In the genomic region with DNA sequence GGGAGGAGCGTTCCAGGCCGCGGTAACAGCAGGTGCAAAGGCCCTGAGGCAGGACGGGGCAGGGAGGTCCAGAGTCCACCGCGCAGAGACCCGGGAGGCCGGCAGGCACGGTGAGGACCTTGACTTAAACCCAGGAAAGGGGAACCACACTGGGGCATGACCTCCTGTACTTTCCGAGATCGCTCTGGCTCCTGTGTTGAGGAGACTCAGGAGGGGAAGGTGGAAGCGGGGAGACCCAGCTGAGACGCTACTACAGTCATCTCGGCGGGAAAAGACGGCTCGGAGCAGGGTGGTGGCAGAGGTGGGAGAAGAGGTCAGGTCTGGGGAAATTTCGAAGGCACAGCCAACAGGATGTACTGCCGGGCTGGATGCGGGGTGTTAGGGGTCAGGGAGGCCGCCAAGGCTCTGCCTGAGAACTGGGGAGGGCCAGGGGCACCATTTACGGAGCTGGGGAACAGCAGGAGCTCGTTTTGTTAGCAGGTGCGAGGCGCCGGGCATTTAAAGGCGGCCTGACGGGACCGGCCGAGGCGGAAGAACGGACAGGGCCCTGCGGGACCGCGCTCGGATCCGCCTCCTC, we compare ENCODE assay signal across 8 cellular contexts. TPM values are rescaled to one million over a fixed set of nuclear protein-coding genes. Genes with fewer than 3 reads are reported as not detected.
DNase-seq lines count a peak whose midpoint lies in the region; TF ChIP-seq lines count a peak whose summit lies in the region.

No MANE protein-coding gene starts in this region.

- H3K9ac ChIP-seq in Loucy (ENCODE audit: low read depth, low read length, poor library complexity, severe bottlenecking), result peak overlapping the region; percentile 100
- peak overlapping the region; percentile 80 to 88 for H3K9ac ChIP-seq in duodenal mucosa (ENCODE audit: low read depth in 1 of 2, low read length in 2 of 2)
- peak overlapping the region; percentile 94 for H3K9ac ChIP-seq in neural cell (ENCODE audit: low read length)

- H3K9me2 ChIP-seq in Loucy (replicated peaks; ENCODE audit: low read depth, low read length) (no peaks in the 10 kb centered on the region), neural cell (ENCODE audit: insufficient read depth, low read length) (no peaks in the 10 kb centered on the region)

- H3K4me2 ChIP-seq in Loucy (ENCODE audit: low read depth, low read length, poor library complexity, severe bottlenecking) (peak overlapping the region; percentile 99), neural cell (ENCODE audit: low read length) (peak overlapping the region; percentile 71)

- H3F3A ChIP-seq in Loucy (ENCODE audit: low read depth), result no peaks in the 10 kb centered on the region
- H3F3A ChIP-seq in neural cell (ENCODE audit: insufficient read depth, low read length, poor library complexity, severe bottlenecking), result no peaks in the 10 kb centered on the region

- peak overlapping the region; percentile 94 for H3K27ac ChIP-seq in duodenal mucosa (ENCODE audit: low read depth, low read length)
- peak overlapping the region; percentile 87 for H3K27ac ChIP-seq in neural cell (ENCODE audit: low read length)

- TF ChIP-seq CTCF in GM06990 (IDR thresholded peaks at IDR 0.05; ENCODE audit: insufficient read depth, low read length, poor library complexity, severe bottlenecking) (no peak), Loucy (conservative IDR thresholded peaks at IDR 0.05; ENCODE audit: low read length) (no peak), neural cell (IDR thresholded peaks at IDR 0.05; ENCODE audit: poor library complexity, severe bottlenecking) (no peak)

- H4K20me1 ChIP-seq in Loucy (ENCODE audit: insufficient read depth, low read length, poor library complexity, severe bottlenecking) (no peaks in the 10 kb centered on the region), neural cell (ENCODE audit: insufficient read depth) (no peaks in the 10 kb centered on the region)

- TF ChIP-seq EP300 in neural cell (conservative IDR thresholded peaks at IDR 0.05; ENCODE audit: poor library complexity, severe bottlenecking), result no peak

- TF ChIP-seq RAD21 in neural cell (conservative IDR thresholded peaks at IDR 0.05), result no peak

- DNase-seq in GM06990 (ENCODE audit: extremely low read depth, insufficient read length) (no peak), Kasumi-1 (lab: John Stamatoyannopoulos, UW) (no peak), NCI-H2029 treated with DMSO at 0.1 percent for 48 hours (lab: John Stamatoyannopoulos, UW) (no peak), NCI-H2227 (lab: John Stamatoyannopoulos, UW; ENCODE audit: unreplicated experiment) (no peak)
- DNase-seq in stimulated activated CD4-positive, alpha-beta T cell treated with anti-CD3 and anti-CD28 coated beads, Interleukin-4, amount 100 ng/mL, for 24 hours, result no peak

- H2AFZ ChIP-seq in Loucy (ENCODE audit: low read length) (peak overlapping the region; percentile 51; the same call in 1 of the 2 replicates), neural cell (ENCODE audit: low read depth, low read length) (peak overlapping the region; percentile 69)

- H3K79me2 ChIP-seq in Loucy (ENCODE audit: insufficient read depth, low read length) (peaks cover 16% of the 10 kb centered on the region), neural cell (replicated peaks; ENCODE audit: insufficient read depth, low read length) (no peaks in the 10 kb centered on the region)

- peaks cover 52% of the 10 kb centered on the region for H3K4me1 ChIP-seq in Loucy (ENCODE audit: insufficient read depth, low read length, poor library complexity, severe bottlenecking)
- peaks cover 9 to 18% of the 10 kb centered on the region in 2 donors for H3K4me1 ChIP-seq in duodenal mucosa (ENCODE audit: control insufficient read depth in 1 of 2, insufficient read depth in 2 of 2, low read length in 2 of 2)

- peaks cover 1% of the 10 kb centered on the region; the same call in 1 of the 2 replicates for H3K27me3 ChIP-seq in GM06990 (replicated peaks; ENCODE audit: control insufficient read depth, insufficient read depth, low read length)
- H3K27me3 ChIP-seq in Loucy (ENCODE audit: insufficient read depth, low read length, poor library complexity, severe bottlenecking), result no peaks in the 10 kb centered on the region
- H3K27me3 ChIP-seq in duodenal mucosa (ENCODE audit: control insufficient read depth in 1 of 2, insufficient read depth in 2 of 2, low read length in 2 of 2), result no peaks in the 10 kb centered on the region
- H3K27me3 ChIP-seq in neural cell (ENCODE audit: insufficient read depth, low read depth, low read length), result no peaks in the 10 kb centered on the region

- H3K36me3 ChIP-seq in GM06990 (ENCODE audit: control insufficient read depth, insufficient read depth, low read length) (no peaks in the 10 kb centered on the region), Loucy (ENCODE audit: insufficient read depth, low read length) (no peaks in the 10 kb centered on the region), duodenal mucosa (ENCODE audit: control insufficient read depth in 1 of 2, insufficient read depth in 2 of 2, low read length in 2 of 2) (no peaks in the 10 kb centered on the region), neural cell (ENCODE audit: insufficient read depth, low read length) (no peaks in the 10 kb centered on the region)

- H3K4me3 ChIP-seq in GM06990 (replicated peaks; ENCODE audit: low read depth, low read length), result peak overlapping the region; percentile 86
- peak overlapping the region; percentile 100 for H3K4me3 ChIP-seq in Loucy (ENCODE audit: low read length, poor library complexity, severe bottlenecking)
- H3K4me3 ChIP-seq in duodenal mucosa (ENCODE audit: low read depth in 1 of 2, low read length in 2 of 2), result peak overlapping the region; percentile 73 to 80
- peak overlapping the region; percentile 89 for H3K4me3 ChIP-seq in neural cell (ENCODE audit: low read length)

- H3K9me3 ChIP-seq in Loucy (ENCODE audit: insufficient read depth, low read depth, low read length), result no peaks in the 10 kb centered on the region
- no peaks in the 10 kb centered on the region for H3K9me3 ChIP-seq in duodenal mucosa (ENCODE audit: control insufficient read depth in 1 of 2, low read length in 2 of 2)
- no peaks in the 10 kb centered on the region for H3K9me3 ChIP-seq in neural cell (ENCODE audit: low read length)

TF ChIP-seq in neural cell, 6 proteins besides CTCF, POLR2A, EP300 and RAD21:
- TF ChIP-seq SMC3 (conservative IDR thresholded peaks at IDR 0.05; ENCODE audit: poor library complexity), result no peak
- TF ChIP-seq POLR2AphosphoS5 (IDR thresholded peaks at IDR 0.05), result no peak
- TF ChIP-seq REST (IDR thresholded peaks at IDR 0.05; ENCODE audit: borderline replicate concordance), result no peak
- no peak for TF ChIP-seq EZH2 (IDR thresholded peaks at IDR 0.05; ENCODE audit: borderline replicate concordance, insufficient read depth, low read length, poor library complexity, severe bottlenecking)
- TF ChIP-seq MXI1 (conservative IDR thresholded peaks at IDR 0.05; ENCODE audit: poor library complexity, severe bottlenecking), result no peak
- no peak for TF ChIP-seq TAF1 (IDR thresholded peaks at IDR 0.05; ENCODE audit: low read depth)

RNA-seq across cellular contexts. Expression of gene NPTX1, which starts 22.3 kb away (rescaled TPM):
- 0.22 and 0.56 TPM in 2 replicates for polyA plus RNA-seq in neural cell
- 0.97 and 1.2 TPM in 2 replicates for polyA minus RNA-seq in neural cell

RNA-seq across cellular contexts. Expression of gene ENDOV, which starts 39.1 kb away (rescaled TPM):
- 31.2 and 40.6 TPM in 2 replicates for polyA plus RNA-seq in neural cell
- polyA minus RNA-seq in neural cell, result 25.8 and 33.1 TPM in 2 replicates
